13 cellular contexts compared by ENCODE assay signal in genomic region chr4:81523672-81524436, GRCh38. TPM values are rescaled to one million over a fixed set of nuclear protein-coding genes. Genes with fewer than 3 reads are reported as not detected.
A peak's percentile ranks its signal among the peaks of the same experiment; 100 is the strongest.
DNase-seq lines count a peak whose midpoint lies in the region; ATAC-seq lines count a peak whose summit lies in the region.
"Had no signal": no experiment of that assay in that cellular context is flagged by ENCODE, and none has a peak within 500 bp of the region (broad histone marks: within the 10 kb centered on the region; RNA-seq: fewer than 3 reads in every experiment).

No MANE protein-coding gene starts in this region.

- DNase-seq in NCI-H82 (lab: John Stamatoyannopoulos, UW) (peak; percentile 7), NCI-H82 treated with DMSO at 0.1 percent for 48 hours (lab: John Stamatoyannopoulos, UW; ENCODE audit: unreplicated experiment) (no peak), foreskin melanocyte (peak; percentile 64), T-cell (no peak)
- DNase-seq in activated T-cell treated with anti-CD3 and anti-CD28 coated beads, Interleukin-2, amount 50 U/mL, for 48 hours, result no peak
- DNase-seq in activated CD8-positive, alpha-beta memory T cell treated with anti-CD3 and anti-CD28 coated beads, Interleukin-2, amount 10 ng/mL, durations not matched to agents 7 days and 5 days, result no peak
- DNase-seq: activated CD4-positive, alpha-beta T cell treated with anti-CD3 and anti-CD28 coated beads for 36 hours; DND-41; lower lobe of right lung; NCI-H226 had no signal

- H3K9me3 Mint-ChIP-seq in T-cell, result peaks cover 0 to 6% (median 6%) of the 10 kb centered on the region in 3 donors
- H3K9me3 Mint-ChIP-seq in activated CD8-positive, alpha-beta memory T cell treated with anti-CD3 and anti-CD28 coated beads, Interleukin-2, amount 10 ng/mL, durations not matched to agents 7 days and 5 days (ENCODE audit: low read depth), result peaks cover 11% of the 10 kb centered on the region

- no peaks in the 10 kb centered on the region for H3K27me3 Mint-ChIP-seq in T-cell
- no peaks in the 10 kb centered on the region for H3K27me3 Mint-ChIP-seq in activated CD8-positive, alpha-beta memory T cell treated with anti-CD3 and anti-CD28 coated beads, Interleukin-2, amount 10 ng/mL, durations not matched to agents 7 days and 5 days
- H3K27me3 Mint-ChIP-seq: activated CD4-positive, alpha-beta T cell treated with anti-CD3 and anti-CD28 coated beads for 36 hours had no signal

- POLR2A ChIA-PET in T-cell (lab: Charles Lee), result interaction anchor here in 1 of 2 donors (0.5 kb wide), 1 partner anchor 584 kb away, joined by 4 read pairs; no protein-coding TSS in a partner anchor

- H3K27ac ChIP-seq in temporal lobe (ENCODE audit: low read depth, low read length), result peak overlapping the region; percentile 91
- H3K27ac ChIP-seq: lower lobe of right lung, SJSA1 had no signal

- H3K4me3 Mint-ChIP-seq in T-cell, result no peak overlapping the region
- H3K4me3 Mint-ChIP-seq in activated CD8-positive, alpha-beta memory T cell treated with anti-CD3 and anti-CD28 coated beads, Interleukin-2, amount 10 ng/mL, durations not matched to agents 7 days and 5 days, result no peak overlapping the region
- H3K4me3 Mint-ChIP-seq: activated CD4-positive, alpha-beta T cell treated with anti-CD3 and anti-CD28 coated beads for 36 hours had no signal

- peak; percentile 53 for ATAC-seq in HG03103 (IDR thresholded peaks at IDR 0.05; ENCODE audit: low read depth, unreplicated experiment)
- no peak for ATAC-seq in T-cell (replicated peaks in 1 of 4)
- no peak for ATAC-seq in activated CD8-positive, alpha-beta memory T cell treated with anti-CD3 and anti-CD28 coated beads, Interleukin-2, amount 10 ng/mL, durations not matched to agents 7 days and 5 days
- ATAC-seq: activated CD4-positive, alpha-beta T cell treated with anti-CD3 and anti-CD28 coated beads for 36 hours; lower lobe of right lung had no signal

- H3K36me3 Mint-ChIP-seq in T-cell, result no peaks in the 10 kb centered on the region
- H3K36me3 Mint-ChIP-seq in activated CD8-positive, alpha-beta memory T cell treated with anti-CD3 and anti-CD28 coated beads, Interleukin-2, amount 10 ng/mL, durations not matched to agents 7 days and 5 days, result peaks cover 1% of the 10 kb centered on the region

- no peak overlapping the region for H3K27ac Mint-ChIP-seq in T-cell
- H3K27ac Mint-ChIP-seq in activated CD8-positive, alpha-beta memory T cell treated with anti-CD3 and anti-CD28 coated beads, Interleukin-2, amount 10 ng/mL, durations not matched to agents 7 days and 5 days, result no peak overlapping the region
- H3K27ac Mint-ChIP-seq: activated CD4-positive, alpha-beta T cell treated with anti-CD3 and anti-CD28 coated beads for 36 hours had no signal

- peaks cover 0 to under 1% (median 0%) of the 10 kb centered on the region in 3 donors for H3K4me1 Mint-ChIP-seq in T-cell
- H3K4me1 Mint-ChIP-seq in activated CD8-positive, alpha-beta memory T cell treated with anti-CD3 and anti-CD28 coated beads, Interleukin-2, amount 10 ng/mL, durations not matched to agents 7 days and 5 days, result no peaks in the 10 kb centered on the region
- H3K4me1 Mint-ChIP-seq: activated CD4-positive, alpha-beta T cell treated with anti-CD3 and anti-CD28 coated beads for 36 hours had no signal

- CTCF ChIA-PET in T-cell (lab: Charles Lee), result interaction anchor here in 1 of 2 donors (1.2 kb wide), 1 partner anchor 14 kb away, joined by 4 read pairs; no protein-coding TSS in a partner anchor
- CTCF ChIA-PET in activated CD8-positive, alpha-beta memory T cell treated with anti-CD3 and anti-CD28 coated beads, Interleukin-2, amount 10 ng/mL, durations not matched to agents 7 days and 5 days (lab: Charles Lee), result no interaction called here

RNA-seq across cellular contexts. Expression of gene RASGEF1B, which starts 52.1 kb away (rescaled TPM):
- total RNA-seq in temporal lobe, result 26.8 TPM
- total RNA-seq in T-cell, result 10 to 100 TPM in 2 of 5 donors, 1 to 10 TPM in 3; 7.3 to 54.0 (median 8.1) TPM
- total RNA-seq in activated CD8-positive, alpha-beta memory T cell treated with anti-CD3 and anti-CD28 coated beads, Interleukin-2, amount 10 ng/mL, durations not matched to agents 7 days and 5 days, result 1 to 10 TPM; 3.5 to 4.5 TPM
- total RNA-seq: SJSA1 had no signal

Comparison
In these comparisons a context has a peak if more than half of its experiments do, and no peak if none do; other contexts are left out.
1. DNase-seq: peak in NCI-H82 (single experiment) and foreskin melanocyte (single experiment); none in NCI-H82 treated with DMSO at 0.1 percent for 48 hours (single experiment), T-cell (0 of 34), activated T-cell treated with anti-CD3 and anti-CD28 coated beads, Interleukin-2, amount 50 U/mL, for 48 hours (0 of 2) and activated CD8-positive, alpha-beta memory T cell treated with anti-CD3 and anti-CD28 coated beads, Interleukin-2, amount 10 ng/mL, durations not matched to agents 7 days and 5 days (single experiment).